Comparison of ENCODE assay signal across 25 cellular contexts in genomic region chr15:78662028-78662427, GRCh38. TPM values are rescaled to one million over a fixed set of nuclear protein-coding genes. Genes with fewer than 3 reads are reported as not detected.
"Had no signal": no experiment of that assay in that cellular context is flagged by ENCODE, and none has a peak within 500 bp of the region (broad histone marks: within the 10 kb centered on the region; RNA-seq: fewer than 3 reads in every experiment).

No MANE protein-coding gene starts in this region.

- H3K4me3 Mint-ChIP-seq: T-cell had no signal

- H3K36me3 Mint-ChIP-seq: T-cell had no signal

- H3K9me3 Mint-ChIP-seq: T-cell had no signal

- H3K9me3 ChIP-seq: SJSA1 had no signal

- DNase-seq: IMR-90, Karpas-422, KG1, MM.1S, NCI-H1092 treated with DMSO at 0.1 percent for 48 hours, NCI-H1436 treated with DMSO at 0.1 percent for 48 hours, NCI-H1694 treated with DMSO at 0.1 percent for 48 hours, NCI-H1930, NCI-H2081 treated with DMSO at 0.1 percent for 48 hours, NCI-H2171, NCI-H226, NCI-H446, NCI-H510A, NCI-H524 treated with DMSO at 0.1 percent for 48 hours, NCI-H69, NCI-H774, Right ventricle myocardium superior, RPMI8226, SIG-M5, SW 1271, T-cell had no signal

- H3K27ac ChIP-seq: SJSA1, SK-N-MC had no signal

- H3K36me3 ChIP-seq: SJSA1 had no signal

- H3K4me3 ChIP-seq: SJSA1, SK-N-MC had no signal

- H3K27ac Mint-ChIP-seq: T-cell had no signal

RNA-seq across cellular contexts. Expression of gene CHRNB4, which starts 21.0 kb away (rescaled TPM):
- total RNA-seq: HT-29, IMR-90, M059J, Right ventricle myocardium superior, SJSA1, T-cell had no signal

RNA-seq across cellular contexts. Expression of gene CHRNA3, which starts 41.2 kb away (rescaled TPM):
- total RNA-seq: HT-29, IMR-90, M059J, SJSA1, T-cell had no signal
